In genomic region chr9:120893585-120893857, GRCh38 we compare ENCODE assay signal across 9 cellular contexts. TPM values are rescaled to one million over a fixed set of nuclear protein-coding genes. Genes with fewer than 3 reads are reported as not detected.
DNase-seq lines count a peak whose midpoint lies in the region; ATAC-seq and TF ChIP-seq lines count a peak whose summit lies in the region.
"Had no signal": no experiment of that assay in that cellular context is flagged by ENCODE, and none has a peak within 500 bp of the region (broad histone marks: within the 10 kb centered on the region; RNA-seq: fewer than 3 reads in every experiment).

No MANE protein-coding gene starts in this region.

- no peaks in the 10 kb centered on the region for H3K9me2 ChIP-seq in MM.1S (replicated peaks; ENCODE audit: insufficient read depth, low read length)

- peaks cover 35% of the 10 kb centered on the region for H3F3A ChIP-seq in MM.1S (ENCODE audit: insufficient read depth, low read length)

- no peak overlapping the region for H3K4me2 ChIP-seq in MM.1S (ENCODE audit: low read depth, low read length)

- no peak overlapping the region for H2AFZ ChIP-seq in MM.1S (ENCODE audit: low read length)

- intact Hi-C loops in spleen (cut with DNase I; ENCODE audit: low total_unique reads), result no loop called here

- H3K27ac ChIP-seq in MM.1S (ENCODE audit: low read length) (peak overlapping the region; percentile 98), spleen (peak overlapping the region in 7 of 8 donors; percentile 35 to 81 (median 69))

- no peaks in the 10 kb centered on the region for H3K27me3 Mint-ChIP-seq in chondrocyte (ENCODE audit: low read depth)

- H3K36me3 ChIP-seq in MM.1S (replicated peaks; ENCODE audit: insufficient read depth, low read length), result no peaks in the 10 kb centered on the region
- no peaks in the 10 kb centered on the region for H3K36me3 ChIP-seq in spleen

- no peak overlapping the region for H3K4me3 Mint-ChIP-seq in chondrocyte (ENCODE audit: unreplicated experiment)

- peak overlapping the region; percentile 9 for H3K27ac Mint-ChIP-seq in chondrocyte (ENCODE audit: unreplicated experiment)

- H4K20me1 ChIP-seq in MM.1S (ENCODE audit: insufficient read depth, low read length), result no peaks in the 10 kb centered on the region

- no peaks in the 10 kb centered on the region for H3K9me3 Mint-ChIP-seq in chondrocyte (ENCODE audit: low read depth)

- DNase-seq in MM.1S (no peak), chondrocyte (ENCODE audit: low spot score) (no peak), spleen (no peak), kidney tubule cell (ENCODE audit: low spot score) (no peak), activated gamma-delta T cell (lab: John Stamatoyannopoulos, UW) (no peak)
- no peak for DNase-seq in stimulated activated naive CD4-positive, alpha-beta T cell treated with Interleukin-2 at 50 U/mL for 16 hours (lab: John Stamatoyannopoulos, UW)
- DNase-seq: NCI-H226 had no signal

- WGBS in spleen, 5 donors, result 69 to 83% (median 78%) methylated on average over 5 of the region's 5 CpGs

- TF ChIP-seq POLR2A in spleen (IDR thresholded peaks at IDR 0.05), result no peak

- ATAC-seq in GM18858 (IDR thresholded peaks at IDR 0.05; ENCODE audit: unreplicated experiment), result peak; percentile 23
- no peak for ATAC-seq in GM21390 (IDR thresholded peaks at IDR 0.05; ENCODE audit: unreplicated experiment)

- H3K36me3 Mint-ChIP-seq in chondrocyte (ENCODE audit: low read depth), result no peaks in the 10 kb centered on the region

- H3K9me3 ChIP-seq in MM.1S (replicated peaks; ENCODE audit: insufficient read depth, low read length), result no peaks in the 10 kb centered on the region
- H3K9me3 ChIP-seq in spleen, result no peaks in the 10 kb centered on the region

- H3K4me1 ChIP-seq in MM.1S (ENCODE audit: low read length) (peaks cover 69% of the 10 kb centered on the region), spleen (peaks cover 28 to 69% (median 41%) of the 10 kb centered on the region in 6 donors)

- peaks cover 44% of the 10 kb centered on the region for H3K4me1 Mint-ChIP-seq in chondrocyte (ENCODE audit: low read depth)

- no peaks in the 10 kb centered on the region for H3K79me2 ChIP-seq in MM.1S (ENCODE audit: low read length)

- H3K4me3 ChIP-seq in MM.1S (ENCODE audit: low read length) (no peak overlapping the region), spleen (no peak overlapping the region)

- TF ChIP-seq CTCF in MM.1S (IDR thresholded peaks at IDR 0.05; ENCODE audit: low read length) (no peak), chondrocyte (IDR thresholded peaks at IDR 0.05) (no peak), spleen (IDR thresholded peaks at IDR 0.05 in 8 of 11, conservative IDR thresholded peaks at IDR 0.05 in 3 of 11) (no peak)

- H3K9ac ChIP-seq in MM.1S (ENCODE audit: low read length), result peak overlapping the region; percentile 53

- H3K27me3 ChIP-seq in MM.1S (replicated peaks; ENCODE audit: insufficient read depth, low read length) (no peaks in the 10 kb centered on the region), spleen (replicated peaks in 1 of 7) (no peaks in the 10 kb centered on the region)

RNA-seq across cellular contexts. Expression of gene PHF19, which starts 16.5 kb away (rescaled TPM):
- total RNA-seq in chondrocyte, result 73.5 to 115 TPM (median 77.8 TPM) in 3 replicates
- total RNA-seq in spleen, result 10 to 100 TPM; 33.4 to 53.0 (median 40.5) TPM
- 10 to 100 TPM; 12.6 to 29.4 (median 27.7) TPM for polyA plus RNA-seq in spleen

RNA-seq across cellular contexts. Expression of gene TRAF1, which starts 33.1 kb away (rescaled TPM):
- total RNA-seq in chondrocyte (10.0 to 11.3 TPM (median 10.8 TPM) in 3 replicates), spleen (10 to 100 TPM; 11.9 to 29.2 (median 22.4) TPM)
- polyA plus RNA-seq in spleen, result 10 to 100 TPM in 2 of 3 donors, 1 to 10 TPM in 1; 8.6 to 13.0 (median 10.2) TPM

RNA-seq across cellular contexts. Expression of gene PSMD5, which starts 50.8 kb away (rescaled TPM):
- total RNA-seq in chondrocyte, result 48.1 to 64.2 TPM (median 54.3 TPM) in 3 replicates
- 10 to 100 TPM; 26.1 to 41.4 (median 34.8) TPM for total RNA-seq in spleen
- 10 to 100 TPM in 2 of 3 donors, 1 to 10 TPM in 1; 8.9 to 14.0 (median 11.3) TPM for polyA plus RNA-seq in spleen
